Comparison of ENCODE assay signal across 8 cellular contexts in the genomic region with DNA sequence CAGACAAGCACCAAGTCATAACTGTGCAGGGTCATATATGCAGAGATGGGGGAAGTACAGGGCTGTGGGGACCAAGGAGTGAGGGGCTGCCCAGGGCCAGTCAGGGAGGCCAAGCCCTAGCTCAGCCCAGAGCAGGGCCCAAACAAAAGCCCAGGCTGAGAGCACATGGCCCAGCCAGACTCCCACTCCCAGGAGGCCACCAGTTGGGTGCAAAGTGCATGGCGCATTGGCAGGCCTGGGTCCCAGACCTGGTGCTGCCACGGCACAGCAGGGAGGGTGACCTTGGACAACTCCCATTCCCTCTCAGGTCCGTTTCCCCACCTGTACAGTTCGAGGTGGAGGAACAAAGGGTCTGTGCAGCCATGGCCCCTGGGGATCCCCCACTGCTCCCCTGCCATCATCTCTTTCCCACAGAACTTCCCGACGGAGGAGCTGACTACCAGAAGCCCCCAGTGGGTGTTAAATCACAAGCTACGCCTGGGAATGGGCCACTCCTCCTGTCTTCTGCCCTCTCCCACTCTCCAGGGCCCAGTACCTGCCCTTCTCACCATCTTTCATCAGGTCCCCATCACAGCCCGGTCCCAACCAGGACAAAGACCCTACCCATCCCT. TPM values are rescaled to one million over a fixed set of nuclear protein-coding genes. Genes with fewer than 3 reads are reported as not detected.
DNase-seq lines count a peak whose midpoint lies in the region; ATAC-seq and TF ChIP-seq lines count a peak whose summit lies in the region.

No MANE protein-coding gene starts in this region.

- intact Hi-C loops in activated CD4-positive, alpha-beta T cell treated with anti-CD3 and anti-CD28 coated beads, Interleukin-2, amount 10 ng/mL, durations not matched to agents 24 days and 14 days (cut with micrococcal nuclease) = no loop called here

- peaks cover 17% of the 10 kb centered on the region for H3K4me1 Mint-ChIP-seq in activated CD4-positive, alpha-beta T cell treated with anti-CD3 and anti-CD28 coated beads, Interleukin-2, amount 10 ng/mL, durations not matched to agents 24 days and 14 days
- H3K4me1 Mint-ChIP-seq in endodermal cell = peaks cover 10% of the 10 kb centered on the region
- H3K4me1 Mint-ChIP-seq in natural killer cell treated with Interleukin-12 subunit alpha and Interleukin-12 subunit beta and Interleukin-15 and Interleukin-18, amount 100 ng/mL, for 72 hours (ENCODE audit: low read depth in 2 of 2) = peaks cover 6 to 12% of the 10 kb centered on the region in 2 donors

- no peak for TF ChIP-seq CTCF in RWPE1 (conservative IDR thresholded peaks at IDR 0.05; ENCODE audit: low read depth)
- no peak for TF ChIP-seq CTCF in endodermal cell (conservative IDR thresholded peaks at IDR 0.05)

- H3K27me3 ChIP-seq in endodermal cell (ENCODE audit: control insufficient read depth, insufficient read depth, low read length, poor library complexity, severe bottlenecking) = no peaks in the 10 kb centered on the region

- peak overlapping the region; percentile 86 for H3K9ac ChIP-seq in endodermal cell (ENCODE audit: extremely low read depth, low read length, poor library complexity, severe bottlenecking)

- H3K4me3 ChIP-seq in endodermal cell (ENCODE audit: low read length) = peak overlapping the region; percentile 93

- H3K36me3 Mint-ChIP-seq in activated CD4-positive, alpha-beta T cell treated with anti-CD3 and anti-CD28 coated beads, Interleukin-2, amount 10 ng/mL, durations not matched to agents 24 days and 14 days (ENCODE audit: low read depth) = peaks cover 4% of the 10 kb centered on the region
- H3K36me3 Mint-ChIP-seq in endodermal cell (ENCODE audit: low read depth) = peaks cover 9% of the 10 kb centered on the region
- H3K36me3 Mint-ChIP-seq in natural killer cell treated with Interleukin-12 subunit alpha and Interleukin-12 subunit beta and Interleukin-15 and Interleukin-18, amount 100 ng/mL, for 72 hours = no peaks in the 10 kb centered on the region

- H3K9me3 Mint-ChIP-seq in activated CD4-positive, alpha-beta T cell treated with anti-CD3 and anti-CD28 coated beads, Interleukin-2, amount 10 ng/mL, durations not matched to agents 24 days and 14 days = peaks cover 3% of the 10 kb centered on the region
- H3K9me3 Mint-ChIP-seq in endodermal cell = no peaks in the 10 kb centered on the region
- H3K9me3 Mint-ChIP-seq in natural killer cell treated with Interleukin-12 subunit alpha and Interleukin-12 subunit beta and Interleukin-15 and Interleukin-18, amount 100 ng/mL, for 72 hours = no peaks in the 10 kb centered on the region

- H3K4me3 Mint-ChIP-seq in activated CD4-positive, alpha-beta T cell treated with anti-CD3 and anti-CD28 coated beads, Interleukin-2, amount 10 ng/mL, durations not matched to agents 24 days and 14 days = peak overlapping the region; percentile 96
- H3K4me3 Mint-ChIP-seq in endodermal cell = peak overlapping the region; percentile 90
- H3K4me3 Mint-ChIP-seq in natural killer cell treated with Interleukin-12 subunit alpha and Interleukin-12 subunit beta and Interleukin-15 and Interleukin-18, amount 100 ng/mL, for 72 hours = peak overlapping the region; percentile 86

- peak; percentile 64 for DNase-seq in activated CD4-positive, alpha-beta T cell treated with anti-CD3 and anti-CD28 coated beads, Interleukin-2, amount 10 ng/mL, durations not matched to agents 24 days and 14 days
- DNase-seq in activated CD4-positive, alpha-beta T cell treated with anti-CD3 and anti-CD28 coated beads for 1 hour = no peak
- no peak for DNase-seq in RWPE1 (ENCODE audit: low spot score)
- peak; percentile 74 for DNase-seq in endodermal cell
- DNase-seq in natural killer cell treated with Interleukin-12 subunit alpha and Interleukin-12 subunit beta and Interleukin-15 and Interleukin-18, amount 100 ng/mL, for 72 hours (ENCODE audit: low spot score) = no peak
- DNase-seq in OCI-M2 (lab: John Stamatoyannopoulos, UW; ENCODE audit: unreplicated experiment) = no peak

- no peaks in the 10 kb centered on the region for H3K9me3 ChIP-seq in endodermal cell (ENCODE audit: control insufficient read depth, low read length)

- POLR2A ChIA-PET in RWPE1 (lab: Yijun Ruan, JAX; ENCODE audit: low non-redundant PET) = no interaction called here

- peak overlapping the region; percentile 95 for H3K27ac Mint-ChIP-seq in activated CD4-positive, alpha-beta T cell treated with anti-CD3 and anti-CD28 coated beads, Interleukin-2, amount 10 ng/mL, durations not matched to agents 24 days and 14 days
- H3K27ac Mint-ChIP-seq in endodermal cell = peak overlapping the region; percentile 98
- H3K27ac Mint-ChIP-seq in natural killer cell treated with Interleukin-12 subunit alpha and Interleukin-12 subunit beta and Interleukin-15 and Interleukin-18, amount 100 ng/mL, for 72 hours = peak overlapping the region; percentile 54 to 86

- H3K27ac ChIP-seq in RWPE1 (peak overlapping the region; percentile 77), endodermal cell (ENCODE audit: low read depth, low read length) (peak overlapping the region; percentile 86)

- H3K27me3 Mint-ChIP-seq in activated CD4-positive, alpha-beta T cell treated with anti-CD3 and anti-CD28 coated beads, Interleukin-2, amount 10 ng/mL, durations not matched to agents 24 days and 14 days = no peaks in the 10 kb centered on the region
- H3K27me3 Mint-ChIP-seq in endodermal cell (ENCODE audit: insufficient read depth) = no peaks in the 10 kb centered on the region
- no peaks in the 10 kb centered on the region for H3K27me3 Mint-ChIP-seq in natural killer cell treated with Interleukin-12 subunit alpha and Interleukin-12 subunit beta and Interleukin-15 and Interleukin-18, amount 100 ng/mL, for 72 hours

- peaks cover 4% of the 10 kb centered on the region for H3K36me3 ChIP-seq in endodermal cell (ENCODE audit: control insufficient read depth, insufficient read depth, low read length)

- no peak for ATAC-seq in natural killer cell treated with Interleukin-12 subunit alpha and Interleukin-12 subunit beta and Interleukin-15 and Interleukin-18, amount 100 ng/mL, for 72 hours
- ATAC-seq in GM18498 (IDR thresholded peaks at IDR 0.05; ENCODE audit: unreplicated experiment) (no peak), HG03520 (IDR thresholded peaks at IDR 0.05; ENCODE audit: unreplicated experiment) (no peak)

- H3K4me1 ChIP-seq in endodermal cell (ENCODE audit: control insufficient read depth, insufficient read depth, low read length) = no peaks in the 10 kb centered on the region

- WGBS in endodermal cell (ENCODE audit: insufficient coverage in 1 of 2, insufficient read length in 1 of 2), 2 experiments = 16 to 20% methylated on average over 4 to 8 of the region's 8 CpGs

- CTCF ChIA-PET in RWPE1 (lab: Yijun Ruan, JAX) = no interaction called here

RNA-seq across cellular contexts. Expression of a gene that starts 0.6 kb away (rescaled TPM):
- total RNA-seq in activated CD4-positive, alpha-beta T cell treated with anti-CD3 and anti-CD28 coated beads, Interleukin-2, amount 10 ng/mL, durations not matched to agents 24 days and 14 days = 45.9 and 46.5 TPM in 2 replicates
- total RNA-seq in endodermal cell = 100 to 1,000 TPM; 155 to 229 TPM
- polyA plus RNA-seq in endodermal cell (2013, experiment 1 of 2) = 202 TPM
- polyA plus RNA-seq in endodermal cell (2013, experiment 2 of 2) = 188 TPM
- total RNA-seq in natural killer cell treated with Interleukin-12 subunit alpha and Interleukin-12 subunit beta and Interleukin-15 and Interleukin-18, amount 100 ng/mL, for 72 hours = 10 to 100 TPM; 20.3 to 21.4 TPM

RNA-seq across cellular contexts. Expression of a gene that starts 23.1 kb away (rescaled TPM):
- 59.1 and 61.9 TPM in 2 replicates for total RNA-seq in activated CD4-positive, alpha-beta T cell treated with anti-CD3 and anti-CD28 coated beads, Interleukin-2, amount 10 ng/mL, durations not matched to agents 24 days and 14 days
- total RNA-seq in endodermal cell = 10 to 100 TPM; 45.7 to 51.4 TPM
- 14.2 TPM for polyA plus RNA-seq in endodermal cell (2013, experiment 1 of 2)
- polyA plus RNA-seq in endodermal cell (2013, experiment 2 of 2) = 17.9 TPM
- 10 to 100 TPM; 58.2 to 70.9 TPM for total RNA-seq in natural killer cell treated with Interleukin-12 subunit alpha and Interleukin-12 subunit beta and Interleukin-15 and Interleukin-18, amount 100 ng/mL, for 72 hours

RNA-seq across cellular contexts. Expression of a gene that starts 26.7 kb away (rescaled TPM):
- total RNA-seq in activated CD4-positive, alpha-beta T cell treated with anti-CD3 and anti-CD28 coated beads, Interleukin-2, amount 10 ng/mL, durations not matched to agents 24 days and 14 days = 66.6 and 68.1 TPM in 2 replicates
- total RNA-seq in endodermal cell = 10 to 100 TPM; 61.1 to 89.7 TPM
- polyA plus RNA-seq in endodermal cell (2013, experiment 1 of 2) = 34.9 TPM
- polyA plus RNA-seq in endodermal cell (2013, experiment 2 of 2) = 31.4 TPM
- 10 to 100 TPM; 64.6 to 89.3 TPM for total RNA-seq in natural killer cell treated with Interleukin-12 subunit alpha and Interleukin-12 subunit beta and Interleukin-15 and Interleukin-18, amount 100 ng/mL, for 72 hours

Comparison
In these comparisons a context has a peak if more than half of its experiments do, and no peak if none do; other contexts are left out.
1. DNase-seq: peak in activated CD4-positive, alpha-beta T cell treated with anti-CD3 and anti-CD28 coated beads, Interleukin-2, amount 10 ng/mL, durations not matched to agents 24 days and 14 days (single experiment) and endodermal cell (single experiment); none in activated CD4-positive, alpha-beta T cell treated with anti-CD3 and anti-CD28 coated beads for 1 hour (single experiment), RWPE1 (single experiment), natural killer cell treated with Interleukin-12 subunit alpha and Interleukin-12 subunit beta and Interleukin-15 and Interleukin-18, amount 100 ng/mL, for 72 hours (single experiment) and OCI-M2 (single experiment).
2. Peak in every context shown above with its lines, with median percentiles within 50 percentile points of each other: H3K27ac Mint-ChIP-seq and H3K4me3 Mint-ChIP-seq.